8 cellular contexts compared by ENCODE assay signal in genomic region chr2:181178823-181179412, GRCh38.
A peak's percentile ranks its signal among the peaks of the same experiment; 100 is the strongest.
DNase-seq lines count a peak whose midpoint lies in the region; ATAC-seq and TF ChIP-seq lines count a peak whose summit lies in the region.

No MANE protein-coding gene starts in this region.

- no peaks in the 10 kb centered on the region for H3K4me1 ChIP-seq in heart right ventricle

- WGBS in heart right ventricle, 2 donors, result 55 to 63% methylated on average over 2 of the region's 2 CpGs

- no peaks in the 10 kb centered on the region for H3K27me3 ChIP-seq in heart right ventricle

- H3K4me3 ChIP-seq in heart right ventricle, result no peak overlapping the region

- H3K27ac ChIP-seq in heart right ventricle, result no peak overlapping the region

- no peak for DNase-seq in heart right ventricle
- DNase-seq in cardiac septum (ENCODE audit: low spot score), result no peak
- peak; percentile 24 to 45 for DNase-seq in activated CD4-positive, alpha-beta T cell treated with anti-CD3 and anti-CD28 coated beads, Interleukin-2, amount 50 U/mL, for 4 hours
- peak; percentile 14 for DNase-seq in kidney tubule cell (ENCODE audit: low spot score)
- DNase-seq in NCI-H2107 treated with DMSO at 0.1 percent for 48 hours (lab: John Stamatoyannopoulos, UW; ENCODE audit: unreplicated experiment), result no peak
- DNase-seq in midbrain (lab: John Stamatoyannopoulos, UW), result no peak
- no peak for DNase-seq in NCI-H774 (lab: John Stamatoyannopoulos, UW)

- ATAC-seq in heart right ventricle (no peak), HG03520 (IDR thresholded peaks at IDR 0.05; ENCODE audit: unreplicated experiment) (peak; percentile 67)

- no peaks in the 10 kb centered on the region for H3K9me3 ChIP-seq in heart right ventricle

- intact Hi-C loops in heart right ventricle (cut with DNase I) (no loop called here), cardiac septum (cut with DNase I) (no loop called here)

- peak in 5 of 9 donors; percentile 10 to 44 (median 17) for TF ChIP-seq CTCF in heart right ventricle (IDR thresholded peaks at IDR 0.05)

- H3K36me3 ChIP-seq in heart right ventricle, result no peaks in the 10 kb centered on the region

Comparison
In these comparisons a context has a peak if more than half of its experiments do, and no peak if none do; other contexts are left out.
1. DNase-seq: peak in activated CD4-positive, alpha-beta T cell treated with anti-CD3 and anti-CD28 coated beads, Interleukin-2, amount 50 U/mL, for 4 hours (2 of 2) and kidney tubule cell (single experiment); none in heart right ventricle (0 of 2), cardiac septum (single experiment), NCI-H2107 treated with DMSO at 0.1 percent for 48 hours (single experiment), midbrain (single experiment) and NCI-H774 (single experiment).